ENCODE assay signal across 17 cellular contexts in genomic region chr12:57512665-57513064, GRCh38. TPM values are rescaled to one million over a fixed set of nuclear protein-coding genes. Genes with fewer than 3 reads are reported as not detected.
DNase-seq lines count a peak whose midpoint lies in the region; ATAC-seq and TF ChIP-seq lines count a peak whose summit lies in the region.
"Had no signal": no experiment of that assay in that cellular context is flagged by ENCODE, and none has a peak within 500 bp of the region (broad histone marks: within the 10 kb centered on the region; RNA-seq: fewer than 3 reads in every experiment).

No MANE protein-coding gene starts in this region.

- no TSS peak for BruUV-seq in Calu3 (replicated peaks; lab: Mats Ljungman, UMichigan)

- no peak overlapping the region for H3K27ac ChIP-seq in CD4-positive, alpha-beta T cell (ENCODE audit: low read depth, low read length)

- intact Hi-C loops in CD4-positive, alpha-beta T cell (cut with DNase I, micrococcal nuclease), result no loop called here
- intact Hi-C loops in Calu3 (cut with micrococcal nuclease; ENCODE audit: unreplicated experiment) (no loop called here), CD14-positive monocyte (cut with micrococcal nuclease) (no loop called here)

- H3K36me3 Mint-ChIP-seq in CD4-positive, alpha-beta T cell (ENCODE audit: low read depth), result peaks cover 80% of the 10 kb centered on the region
- H3K36me3 Mint-ChIP-seq in Calu3 (ENCODE audit: insufficient read depth, unreplicated experiment), result peaks cover 89% of the 10 kb centered on the region
- peaks cover 96% of the 10 kb centered on the region for H3K36me3 Mint-ChIP-seq in activated T-helper 17 cell treated with anti-CD3 and anti-CD28 coated beads, Interleukin-2, amount 50 U/mL, for 72 hours (ENCODE audit: low read depth)
- peaks cover 9 to 27% of the 10 kb centered on the region in 2 donors for H3K36me3 Mint-ChIP-seq in naive B cell
- H3K36me3 Mint-ChIP-seq in T-helper 2 cell treated with Interferon-gamma antibody and Interleukin-4, amounts not matched to agents 5 μg/mL and 100 μg/mL, for 36 hours (ENCODE audit: low read depth), result peaks cover 59% of the 10 kb centered on the region
- H3K36me3 Mint-ChIP-seq in CD14-positive monocyte, result peaks cover 82 to 95% of the 10 kb centered on the region in 2 donors

- POLR2A ChIA-PET in CD4-positive, alpha-beta T cell (lab: Charles Lee), result no interaction called here

- no peaks in the 10 kb centered on the region for H3K9me3 Mint-ChIP-seq in CD4-positive, alpha-beta T cell
- H3K9me3 Mint-ChIP-seq in Calu3 (ENCODE audit: low read depth, unreplicated experiment) (no peaks in the 10 kb centered on the region), naive B cell (no peaks in the 10 kb centered on the region), CD14-positive monocyte (peaks cover 0 to 1% (median 0%) of the 10 kb centered on the region in 7 donors)
- no peaks in the 10 kb centered on the region for H3K9me3 Mint-ChIP-seq in activated T-helper 17 cell treated with anti-CD3 and anti-CD28 coated beads, Interleukin-2, amount 50 U/mL, for 72 hours
- no peaks in the 10 kb centered on the region for H3K9me3 Mint-ChIP-seq in T-helper 2 cell treated with Interferon-gamma antibody and Interleukin-4, amounts not matched to agents 5 μg/mL and 100 μg/mL, for 36 hours

- peaks cover 5% of the 10 kb centered on the region for H3K4me1 Mint-ChIP-seq in CD4-positive, alpha-beta T cell (ENCODE audit: low read depth)
- H3K4me1 Mint-ChIP-seq in Calu3 (ENCODE audit: low read depth, unreplicated experiment) (peaks cover under 1% of the 10 kb centered on the region), naive B cell (peaks cover 4 to 10% (median 7%) of the 10 kb centered on the region in 3 donors), CD14-positive monocyte (peaks cover 4% of the 10 kb centered on the region)
- no peaks in the 10 kb centered on the region for H3K4me1 Mint-ChIP-seq in activated T-helper 17 cell treated with anti-CD3 and anti-CD28 coated beads, Interleukin-2, amount 50 U/mL, for 72 hours
- peaks cover 3% of the 10 kb centered on the region for H3K4me1 Mint-ChIP-seq in T-helper 2 cell treated with Interferon-gamma antibody and Interleukin-4, amounts not matched to agents 5 μg/mL and 100 μg/mL, for 36 hours (ENCODE audit: low read depth)

- no peak for DNase-seq in CD4-positive, alpha-beta T cell
- no peak for DNase-seq in Calu3
- no peak for DNase-seq in naive B cell
- DNase-seq in T-helper 2 cell treated with Interferon-gamma antibody and Interleukin-4, amounts not matched to agents 5 μg/mL and 100 μg/mL, for 36 hours (ENCODE audit: low spot score), result no peak
- no peak for DNase-seq in CD14-positive monocyte (ENCODE audit: low spot score)
- DNase-seq: cortex of kidney; NCI-H1105; NCI-H526 treated with DMSO at 0.1 percent for 48 hours; nucleus accumbens; retina; RPMI8226; stimulated activated CD4-positive, alpha-beta T cell treated with anti-CD3 and anti-CD28 coated beads, Interleukin-4, amount 100 ng/mL, for 4 hours had no signal

- no peak overlapping the region for H3K4me3 Mint-ChIP-seq in CD4-positive, alpha-beta T cell
- peak overlapping the region; percentile 2 for H3K4me3 Mint-ChIP-seq in Calu3 (ENCODE audit: low read depth, unreplicated experiment)
- no peak overlapping the region for H3K4me3 Mint-ChIP-seq in activated T-helper 17 cell treated with anti-CD3 and anti-CD28 coated beads, Interleukin-2, amount 50 U/mL, for 72 hours
- no peak overlapping the region for H3K4me3 Mint-ChIP-seq in naive B cell
- H3K4me3 Mint-ChIP-seq in T-helper 2 cell treated with Interferon-gamma antibody and Interleukin-4, amounts not matched to agents 5 μg/mL and 100 μg/mL, for 36 hours, result no peak overlapping the region
- H3K4me3 Mint-ChIP-seq in CD14-positive monocyte, result no peak overlapping the region

- no peaks in the 10 kb centered on the region for H3K27me3 ChIP-seq in CD4-positive, alpha-beta T cell (ENCODE audit: control insufficient read depth, insufficient read depth, low read length)

- CTCF ChIA-PET in CD4-positive, alpha-beta T cell (lab: Charles Lee), result interaction anchor here (1.5 kb wide), 1 partner anchor 34 kb away, joined by 3 read pairs; the partner anchor contains the start of gene DCTN2
- CTCF ChIA-PET in Calu3 (lab: Charles Lee), result no interaction called here

- no peaks in the 10 kb centered on the region for H3K9me3 ChIP-seq in CD4-positive, alpha-beta T cell (ENCODE audit: control insufficient read depth, low read length)

- TF ChIP-seq CTCF in CD4-positive, alpha-beta T cell (IDR thresholded peaks at IDR 0.05), result no peak
- TF ChIP-seq CTCF in Calu3 (IDR thresholded peaks at IDR 0.05; ENCODE audit: unreplicated experiment) (no peak), CD14-positive monocyte (IDR thresholded peaks at IDR 0.05) (no peak)

- H3K27ac Mint-ChIP-seq in CD4-positive, alpha-beta T cell, result peak overlapping the region; percentile 53
- H3K27ac Mint-ChIP-seq in Calu3 (ENCODE audit: unreplicated experiment) (peak overlapping the region; percentile 46), naive B cell (peak overlapping the region in 5 of 6 donors; percentile 49 to 87 (median 65)), CD14-positive monocyte (peak overlapping the region in 2 of 7 donors; percentile 58 to 59)
- peak overlapping the region; percentile 8 for H3K27ac Mint-ChIP-seq in activated T-helper 17 cell treated with anti-CD3 and anti-CD28 coated beads, Interleukin-2, amount 50 U/mL, for 72 hours
- no peak overlapping the region for H3K27ac Mint-ChIP-seq in T-helper 2 cell treated with Interferon-gamma antibody and Interleukin-4, amounts not matched to agents 5 μg/mL and 100 μg/mL, for 36 hours

- H3K27me3 Mint-ChIP-seq in CD4-positive, alpha-beta T cell, result no peaks in the 10 kb centered on the region
- H3K27me3 Mint-ChIP-seq in Calu3 (ENCODE audit: unreplicated experiment) (no peaks in the 10 kb centered on the region), naive B cell (no peaks in the 10 kb centered on the region), CD14-positive monocyte (ENCODE audit: low read depth in 3 of 3) (no peaks in the 10 kb centered on the region)
- H3K27me3 Mint-ChIP-seq in activated T-helper 17 cell treated with anti-CD3 and anti-CD28 coated beads, Interleukin-2, amount 50 U/mL, for 72 hours, result no peaks in the 10 kb centered on the region
- H3K27me3 Mint-ChIP-seq in T-helper 2 cell treated with Interferon-gamma antibody and Interleukin-4, amounts not matched to agents 5 μg/mL and 100 μg/mL, for 36 hours (ENCODE audit: low read depth), result no peaks in the 10 kb centered on the region

- ATAC-seq in CD4-positive, alpha-beta T cell (ENCODE audit: poor library complexity), result no peak
- ATAC-seq in activated T-helper 17 cell treated with anti-CD3 and anti-CD28 coated beads, Interleukin-2, amount 50 U/mL, for 72 hours (replicated peaks), result no peak
- no peak for ATAC-seq in naive B cell (ENCODE audit: low read depth in 2 of 2)
- no peak for ATAC-seq in HG03342 (IDR thresholded peaks at IDR 0.05; ENCODE audit: unreplicated experiment)
- no peak for ATAC-seq in GM18858 (IDR thresholded peaks at IDR 0.05; ENCODE audit: unreplicated experiment)
- ATAC-seq: activated CD4-positive, CD25-positive, alpha-beta regulatory T cell treated with anti-CD3 and anti-CD28 coated beads, Interleukin-2, amount 50 U/mL, for 24 hours; HCT116 had no signal

RNA-seq across cellular contexts. Expression of gene DDIT3, which starts 7.6 kb away (rescaled TPM):
- total RNA-seq in CD4-positive, alpha-beta T cell, result 100 to 1,000 TPM; 145 TPM
- 70.2 and 80.5 TPM in 2 replicates for total RNA-seq in Calu3 (2022)
- total RNA-seq in activated T-helper 17 cell treated with anti-CD3 and anti-CD28 coated beads, Interleukin-2, amount 50 U/mL, for 72 hours, result 10 to 100 TPM; 14.2 to 25.3 TPM
- 10 to 100 TPM; 33.3 to 62.2 (median 51.0) TPM for polyA plus RNA-seq in naive B cell (ENCODE audit: low read depth in 6 of 6)
- 1 to 10 TPM; 9.3 to 9.4 TPM for polyA plus RNA-seq in CD14-positive monocyte

RNA-seq across cellular contexts. Expression of gene MBD6, which starts 10.0 kb away (rescaled TPM):
- total RNA-seq in CD4-positive, alpha-beta T cell, result 10 to 100 TPM; 72.4 to 74.7 TPM
- 119 and 127 TPM in 2 replicates for total RNA-seq in Calu3 (2022)
- 10 to 100 TPM; 78.8 to 83.1 TPM for total RNA-seq in activated T-helper 17 cell treated with anti-CD3 and anti-CD28 coated beads, Interleukin-2, amount 50 U/mL, for 72 hours
- polyA plus RNA-seq in naive B cell (ENCODE audit: low read depth in 6 of 6), result 1 to 10 TPM; 1.8 to 8.2 (median 5.0) TPM
- polyA plus RNA-seq in CD14-positive monocyte, result 1 to 10 TPM; 2.4 to 2.6 TPM

RNA-seq across cellular contexts. Expression of gene MARS1, which starts 24.8 kb away (rescaled TPM):
- total RNA-seq in CD4-positive, alpha-beta T cell, result 100 to 1,000 TPM; 203 to 204 TPM
- 358 and 369 TPM in 2 replicates for total RNA-seq in Calu3 (2022)
- total RNA-seq in activated T-helper 17 cell treated with anti-CD3 and anti-CD28 coated beads, Interleukin-2, amount 50 U/mL, for 72 hours, result 100 to 1,000 TPM; 130 to 243 TPM
- polyA plus RNA-seq in naive B cell (ENCODE audit: low read depth in 6 of 6), result 10 to 100 TPM; 53.1 to 78.7 (median 63.0) TPM
- 10 to 100 TPM; 63.5 to 79.8 TPM for polyA plus RNA-seq in CD14-positive monocyte

RNA-seq across cellular contexts. Expression of gene ARHGAP9, which starts 33.0 kb away (rescaled TPM):
- 100 to 1,000 TPM; 354 to 370 TPM for total RNA-seq in CD4-positive, alpha-beta T cell
- 0.39 TPM in 1 of 2 replicates, not detected in the other for total RNA-seq in Calu3 (2022)
- 100 to 1,000 TPM; 131 to 225 TPM for total RNA-seq in activated T-helper 17 cell treated with anti-CD3 and anti-CD28 coated beads, Interleukin-2, amount 50 U/mL, for 72 hours
- polyA plus RNA-seq in naive B cell (ENCODE audit: low read depth in 6 of 6), result 100 to 1,000 TPM; 152 to 231 (median 164) TPM
- polyA plus RNA-seq in CD14-positive monocyte, result 100 to 1,000 TPM; 211 to 213 TPM

RNA-seq across cellular contexts. Expression of gene DCTN2, which starts 34.3 kb away (rescaled TPM):
- total RNA-seq in CD4-positive, alpha-beta T cell, result 10 to 100 TPM; 39.6 TPM
- total RNA-seq in Calu3 (2022), result 121 and 131 TPM in 2 replicates
- total RNA-seq in activated T-helper 17 cell treated with anti-CD3 and anti-CD28 coated beads, Interleukin-2, amount 50 U/mL, for 72 hours, result 10 to 100 TPM; 78.5 to 96.4 TPM
- 10 to 100 TPM; 65.6 to 87.3 (median 71.2) TPM for polyA plus RNA-seq in naive B cell (ENCODE audit: low read depth in 6 of 6)
- polyA plus RNA-seq in CD14-positive monocyte, result 10 to 100 TPM; 72.8 to 82.2 TPM
